9 cellular contexts compared by ENCODE assay signal in the genomic region with DNA sequence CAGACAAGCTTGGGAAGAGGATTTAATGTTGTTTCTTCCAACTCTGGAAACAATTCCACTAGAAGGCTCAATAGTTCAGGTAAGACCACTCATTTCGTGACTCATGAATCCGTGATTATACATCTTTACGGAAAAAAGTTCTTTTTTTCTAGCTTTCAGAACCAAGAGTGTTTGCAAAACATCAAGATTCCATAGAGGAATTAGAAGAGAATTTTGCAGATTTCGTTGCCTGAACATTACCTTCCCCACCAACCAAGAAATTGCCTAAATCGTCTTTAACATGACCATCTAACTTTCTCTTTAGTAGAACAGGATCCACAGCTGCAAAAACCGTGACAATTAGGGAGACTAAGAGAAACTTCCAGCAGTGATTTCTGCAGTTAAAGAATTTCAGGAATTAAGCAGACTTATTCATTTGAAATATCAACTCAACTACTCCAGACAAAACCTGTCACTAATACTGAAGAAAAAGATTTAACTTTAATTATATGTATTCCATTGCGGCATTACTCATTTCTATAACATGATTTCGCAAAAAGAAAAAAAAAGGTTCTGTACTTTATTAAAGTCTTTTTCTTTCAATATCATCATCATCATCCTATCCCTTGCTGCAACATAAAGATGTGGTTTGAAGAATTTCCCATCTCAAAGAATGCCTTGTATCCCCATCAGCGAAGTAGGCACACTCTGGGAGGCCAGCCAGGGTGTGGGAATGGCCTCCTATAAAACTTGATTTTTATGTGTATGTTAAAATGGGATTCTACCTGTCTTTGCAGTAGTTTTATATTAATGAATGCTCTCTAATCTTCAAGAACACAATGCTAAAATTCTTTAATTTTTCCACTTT. TPM values are rescaled to one million over a fixed set of nuclear protein-coding genes. Genes with fewer than 3 reads are reported as not detected.
DNase-seq lines count a peak whose midpoint lies in the region; ATAC-seq and TF ChIP-seq lines count a peak whose summit lies in the region.
"Had no signal": no experiment of that assay in that cellular context is flagged by ENCODE, and none has a peak within 500 bp of the region (broad histone marks: within the 10 kb centered on the region; RNA-seq: fewer than 3 reads in every experiment).

No MANE protein-coding gene starts in this region.

- TF ChIP-seq CTCF in body of pancreas (IDR thresholded peaks at IDR 0.05), result no peak

- 69 to 72% methylated on average over 9 of the region's 9 CpGs for WGBS in body of pancreas, 2 donors

- no peak overlapping the region for H3K9ac ChIP-seq in skeletal muscle satellite cell (ENCODE audit: low read depth, low read length)

- H3K4me2 ChIP-seq in skeletal muscle satellite cell (ENCODE audit: low read length), result peak overlapping the region; percentile 86

- H3K27me3 ChIP-seq in skeletal muscle satellite cell (ENCODE audit: control insufficient read depth, insufficient read depth, low read length), result no peaks in the 10 kb centered on the region
- no peaks in the 10 kb centered on the region for H3K27me3 ChIP-seq in body of pancreas

- H3K27ac ChIP-seq in body of pancreas, result peak overlapping the region in 1 of 4 donors; percentile 1

- DNase-seq in DMS79 treated with DMSO at 0.1 percent for 48 hours (lab: John Stamatoyannopoulos, UW) (peak; percentile 35), DMS79 (lab: John Stamatoyannopoulos, UW) (no peak), globus pallidus (ENCODE audit: low spot score) (peak; percentile 49), ecto neural progenitor cell (ENCODE audit: low spot score) (no peak), body of pancreas (no peak)
- DNase-seq: 8988T had no signal

- H3K4me3 ChIP-seq in skeletal muscle satellite cell (ENCODE audit: low read length) (peak overlapping the region; percentile 25), body of pancreas (no peak overlapping the region)

- peaks cover 17% of the 10 kb centered on the region for H3K4me1 ChIP-seq in skeletal muscle satellite cell (ENCODE audit: control insufficient read depth, insufficient read depth, low read length)
- H3K4me1 ChIP-seq in body of pancreas, result peaks cover 10% of the 10 kb centered on the region

- no peaks in the 10 kb centered on the region for H3K9me3 ChIP-seq in skeletal muscle satellite cell (replicated peaks; ENCODE audit: low read length)
- H3K9me3 ChIP-seq in body of pancreas, result no peaks in the 10 kb centered on the region

- no peaks in the 10 kb centered on the region for H3K36me3 ChIP-seq in skeletal muscle satellite cell (ENCODE audit: insufficient read depth, low read length)
- H3K36me3 ChIP-seq in body of pancreas (replicated peaks in 1 of 2; ENCODE audit: insufficient read depth in 1 of 2, low read depth in 2 of 2), result no peaks in the 10 kb centered on the region

- intact Hi-C loops in body of pancreas (cut with DNase I), result no loop called here

- no peak for TF ChIP-seq POLR2A in body of pancreas (IDR thresholded peaks at IDR 0.05)

- ATAC-seq in SK-N-SH treated with all-trans-retinoic acid at 6 μM for 48 hours (peak; percentile 43), body of pancreas (no peak), GM18870 (IDR thresholded peaks at IDR 0.05; ENCODE audit: unreplicated experiment) (no peak)

TF ChIP-seq in SK-N-SH treated with all-trans-retinoic acid at 6 μM for 48 hours, 23 proteins besides CTCF, POLR2A, EP300 and RAD21:
- TF ChIP-seq TCF4 (CRISPR knock-in tag; IDR thresholded peaks at IDR 0.05; ENCODE audit: borderline replicate concordance) (no peak), ZNF70 (CRISPR knock-in tag; IDR thresholded peaks at IDR 0.05) (no peak), GLIS3 (CRISPR knock-in tag; IDR thresholded peaks at IDR 0.05) (no peak), CSRNP3 (CRISPR knock-in tag; IDR thresholded peaks at IDR 0.05) (no peak), OSR1 (CRISPR knock-in tag; IDR thresholded peaks at IDR 0.05) (no peak), SNAI2 (CRISPR knock-in tag; IDR thresholded peaks at IDR 0.05) (no peak), TSHZ2 (CRISPR knock-in tag; IDR thresholded peaks at IDR 0.05) (no peak), CREB5 (CRISPR knock-in tag; IDR thresholded peaks at IDR 0.05; ENCODE audit: low read depth) (no peak), PATZ1 (CRISPR knock-in tag; IDR thresholded peaks at IDR 0.05; ENCODE audit: borderline replicate concordance) (no peak), ESRRG (CRISPR knock-in tag; IDR thresholded peaks at IDR 0.05) (no peak), BACH2 (CRISPR knock-in tag; IDR thresholded peaks at IDR 0.05; ENCODE audit: borderline replicate concordance) (no peak), TOX (CRISPR knock-in tag; IDR thresholded peaks at IDR 0.05; ENCODE audit: borderline replicate concordance) (no peak)

RNA-seq across cellular contexts. Expression of gene NAB1, which starts 1.9 kb away (rescaled TPM):
- total RNA-seq in skeletal muscle satellite cell (2012; rRNA removed), result 17.3 and 20.3 TPM in 2 replicates
- 10 to 100 TPM; 19.8 to 30.1 TPM for total RNA-seq in body of pancreas

Comparison
In these comparisons a context has a peak if more than half of its experiments do, and no peak if none do; other contexts are left out.
1. DNase-seq: peak in DMS79 treated with DMSO at 0.1 percent for 48 hours (single experiment) and globus pallidus (single experiment); none in DMS79 (single experiment), ecto neural progenitor cell (single experiment) and body of pancreas (0 of 4).